Comparison of ENCODE assay signal across 1 cellular context in the genomic region with DNA sequence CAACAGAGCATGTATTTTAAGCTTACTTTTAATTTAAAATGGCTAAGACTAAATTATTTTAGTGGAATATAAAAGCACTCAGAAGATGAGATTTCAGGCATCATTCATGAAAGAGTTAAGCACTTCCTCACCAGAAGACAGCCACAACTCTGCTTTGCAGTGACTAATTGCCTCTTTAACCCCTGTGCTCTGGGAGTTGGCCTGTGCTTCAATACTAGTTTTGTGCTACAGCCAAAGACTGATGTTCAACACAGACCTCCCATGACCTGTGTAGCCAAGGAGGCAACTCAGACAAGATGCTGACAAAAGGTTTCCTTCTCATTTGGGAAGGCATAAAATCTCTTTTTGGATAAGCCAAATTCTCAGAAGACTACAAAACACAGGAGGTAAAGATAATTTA.
TF ChIP-seq lines count a peak whose summit lies in the region.

No MANE protein-coding gene starts in this region.

TF ChIP-seq in GM12878, 131 proteins besides CTCF, POLR2A, EP300 and RAD21 (continued from another document):
- TF ChIP-seq, protein P1, sequence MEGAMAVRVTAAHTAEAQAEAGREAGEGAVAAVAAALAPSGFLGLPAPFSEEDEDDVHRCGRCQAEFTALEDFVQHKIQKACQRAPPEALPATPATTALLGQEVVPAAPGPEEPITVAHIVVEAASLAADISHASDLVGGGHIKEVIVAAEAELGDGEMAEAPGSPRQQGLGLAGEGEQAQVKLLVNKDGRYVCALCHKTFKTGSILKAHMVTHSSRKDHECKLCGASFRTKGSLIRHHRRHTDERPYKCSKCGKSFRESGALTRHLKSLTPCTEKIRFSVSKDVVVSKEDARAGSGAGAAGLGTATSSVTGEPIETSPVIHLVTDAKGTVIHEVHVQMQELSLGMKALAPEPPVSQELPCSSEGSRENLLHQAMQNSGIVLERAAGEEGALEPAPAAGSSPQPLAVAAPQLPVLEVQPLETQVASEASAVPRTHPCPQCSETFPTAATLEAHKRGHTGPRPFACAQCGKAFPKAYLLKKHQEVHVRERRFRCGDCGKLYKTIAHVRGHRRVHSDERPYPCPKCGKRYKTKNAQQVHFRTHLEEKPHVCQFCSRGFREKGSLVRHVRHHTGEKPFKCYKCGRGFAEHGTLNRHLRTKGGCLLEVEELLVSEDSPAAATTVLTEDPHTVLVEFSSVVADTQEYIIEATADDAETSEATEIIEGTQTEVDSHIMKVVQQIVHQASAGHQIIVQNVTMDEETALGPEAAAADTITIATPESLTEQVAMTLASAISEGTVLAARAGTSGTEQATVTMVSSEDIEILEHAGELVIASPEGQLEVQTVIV (IDR thresholded peaks at IDR 0.05; ENCODE audit: borderline replicate concordance, partially characterized antibody) = no peak
- TF ChIP-seq, protein P2, sequence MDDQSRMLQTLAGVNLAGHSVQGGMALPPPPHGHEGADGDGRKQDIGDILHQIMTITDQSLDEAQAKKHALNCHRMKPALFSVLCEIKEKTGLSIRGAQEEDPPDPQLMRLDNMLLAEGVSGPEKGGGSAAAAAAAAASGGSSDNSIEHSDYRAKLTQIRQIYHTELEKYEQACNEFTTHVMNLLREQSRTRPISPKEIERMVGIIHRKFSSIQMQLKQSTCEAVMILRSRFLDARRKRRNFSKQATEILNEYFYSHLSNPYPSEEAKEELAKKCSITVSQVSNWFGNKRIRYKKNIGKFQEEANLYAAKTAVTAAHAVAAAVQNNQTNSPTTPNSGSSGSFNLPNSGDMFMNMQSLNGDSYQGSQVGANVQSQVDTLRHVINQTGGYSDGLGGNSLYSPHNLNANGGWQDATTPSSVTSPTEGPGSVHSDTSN (IDR thresholded peaks at IDR 0.05; ENCODE audit: insufficient replicate concordance, low read depth, low read length) = no peak
- TF ChIP-seq BACH1 (IDR thresholded peaks at IDR 0.05; ENCODE audit: borderline replicate concordance) (no peak), BCL3 (IDR thresholded peaks at IDR 0.05; ENCODE audit: borderline replicate concordance, insufficient read depth, low read depth, low read length, poor library complexity, severe bottlenecking) (no peak), YBX1 (IDR thresholded peaks at IDR 0.05) (no peak), YY1 (IDR thresholded peaks at IDR 0.05; ENCODE audit: low read depth, low read length) (no peak), MYB (IDR thresholded peaks at IDR 0.05; ENCODE audit: borderline replicate concordance, low read depth, low read length) (no peak), MTA2 (IDR thresholded peaks at IDR 0.05; ENCODE audit: low read depth) (no peak), MYC (IDR thresholded peaks at IDR 0.05; ENCODE audit: insufficient read depth, insufficient read length, insufficient replicate concordance, low read length, severe bottlenecking) (no peak), CREB1 (IDR thresholded peaks at IDR 0.05; ENCODE audit: low read depth) (no peak), CBFB (IDR thresholded peaks at IDR 0.05; ENCODE audit: low read depth) (no peak), ZNF24 (IDR thresholded peaks at IDR 0.05) (no peak), HDGF (IDR thresholded peaks at IDR 0.05) (no peak), EZH2 (IDR thresholded peaks at IDR 0.05; ENCODE audit: borderline replicate concordance, control insufficient read depth, low read depth, low read length) (no peak)
- TF ChIP-seq, protein P3, sequence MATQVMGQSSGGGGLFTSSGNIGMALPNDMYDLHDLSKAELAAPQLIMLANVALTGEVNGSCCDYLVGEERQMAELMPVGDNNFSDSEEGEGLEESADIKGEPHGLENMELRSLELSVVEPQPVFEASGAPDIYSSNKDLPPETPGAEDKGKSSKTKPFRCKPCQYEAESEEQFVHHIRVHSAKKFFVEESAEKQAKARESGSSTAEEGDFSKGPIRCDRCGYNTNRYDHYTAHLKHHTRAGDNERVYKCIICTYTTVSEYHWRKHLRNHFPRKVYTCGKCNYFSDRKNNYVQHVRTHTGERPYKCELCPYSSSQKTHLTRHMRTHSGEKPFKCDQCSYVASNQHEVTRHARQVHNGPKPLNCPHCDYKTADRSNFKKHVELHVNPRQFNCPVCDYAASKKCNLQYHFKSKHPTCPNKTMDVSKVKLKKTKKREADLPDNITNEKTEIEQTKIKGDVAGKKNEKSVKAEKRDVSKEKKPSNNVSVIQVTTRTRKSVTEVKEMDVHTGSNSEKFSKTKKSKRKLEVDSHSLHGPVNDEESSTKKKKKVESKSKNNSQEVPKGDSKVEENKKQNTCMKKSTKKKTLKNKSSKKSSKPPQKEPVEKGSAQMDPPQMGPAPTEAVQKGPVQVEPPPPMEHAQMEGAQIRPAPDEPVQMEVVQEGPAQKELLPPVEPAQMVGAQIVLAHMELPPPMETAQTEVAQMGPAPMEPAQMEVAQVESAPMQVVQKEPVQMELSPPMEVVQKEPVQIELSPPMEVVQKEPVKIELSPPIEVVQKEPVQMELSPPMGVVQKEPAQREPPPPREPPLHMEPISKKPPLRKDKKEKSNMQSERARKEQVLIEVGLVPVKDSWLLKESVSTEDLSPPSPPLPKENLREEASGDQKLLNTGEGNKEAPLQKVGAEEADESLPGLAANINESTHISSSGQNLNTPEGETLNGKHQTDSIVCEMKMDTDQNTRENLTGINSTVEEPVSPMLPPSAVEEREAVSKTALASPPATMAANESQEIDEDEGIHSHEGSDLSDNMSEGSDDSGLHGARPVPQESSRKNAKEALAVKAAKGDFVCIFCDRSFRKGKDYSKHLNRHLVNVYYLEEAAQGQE (IDR thresholded peaks at IDR 0.05; ENCODE audit: low read depth, low read length) = no peak
